ENCODE assay signal across 8 cellular contexts in the genomic region with DNA sequence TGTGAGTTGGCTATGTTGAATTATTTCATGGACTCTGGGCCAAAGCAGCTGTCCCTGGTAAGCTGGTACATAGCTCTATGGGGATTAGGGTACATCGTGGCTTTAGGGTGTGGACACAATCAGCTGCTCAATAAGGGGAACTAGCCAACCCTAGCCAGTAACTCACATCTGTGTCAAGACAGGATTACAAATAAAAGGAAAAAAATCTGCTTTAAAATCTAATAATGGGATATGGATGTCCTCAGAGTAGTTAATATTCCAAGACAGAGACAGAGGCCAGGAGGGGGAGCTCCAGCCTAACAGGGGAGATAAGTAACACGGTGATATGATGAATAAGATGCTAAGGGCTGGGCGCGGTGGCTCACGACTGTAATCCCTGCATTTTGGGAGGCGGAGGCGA. TPM values are rescaled to one million over a fixed set of nuclear protein-coding genes. Genes with fewer than 3 reads are reported as not detected.
A peak's percentile ranks its signal among the peaks of the same experiment; 100 is the strongest.
DNase-seq lines count a peak whose midpoint lies in the region; ATAC-seq, FAIRE-seq and TF ChIP-seq lines count a peak whose summit lies in the region.

No MANE protein-coding gene starts in this region.

- no peak overlapping the region for H3K18ac ChIP-seq in H1 (ENCODE audit: extremely low read depth, low read length)

- peak; percentile 56 for TF ChIP-seq CTCF in DOHH2 (IDR thresholded peaks at IDR 0.05; ENCODE audit: low read depth, low read length, poor library complexity, severe bottlenecking)
- peak; percentile 7 to 63 (median 59) for TF ChIP-seq CTCF in H1 (IDR thresholded peaks at IDR 0.05; ENCODE audit: control extremely low read depth in 1 of 3, insufficient read depth in 1 of 3, low read depth in 1 of 3, low read length in 3 of 3)
- peak; percentile 34 to 54 for TF ChIP-seq CTCF in tibial artery (IDR thresholded peaks at IDR 0.05)

- no peak overlapping the region for H2BK20ac ChIP-seq in H1 (ENCODE audit: low read length)

- no peaks in the 10 kb centered on the region for H3K79me2 ChIP-seq in DOHH2 (ENCODE audit: control insufficient read depth, low read length)
- no peaks in the 10 kb centered on the region for H3K79me2 ChIP-seq in H1 (ENCODE audit: control insufficient read depth in 1 of 2, insufficient read depth in 2 of 2, low read length in 2 of 2)

- H3K4me3 Mint-ChIP-seq in natural killer cell treated with Interleukin-12 subunit alpha and Interleukin-12 subunit beta and Interleukin-15 and Interleukin-18, amount 100 ng/mL, for 72 hours, result no peak overlapping the region

- no peak overlapping the region for H2BK120ac ChIP-seq in H1 (replicated peaks; ENCODE audit: low read depth, low read length)

- H2AK5ac ChIP-seq in H1 (ENCODE audit: low read depth, low read length), result no peak overlapping the region

- peak; percentile 53 to 70 for ATAC-seq in natural killer cell treated with Interleukin-12 subunit alpha and Interleukin-12 subunit beta and Interleukin-15 and Interleukin-18, amount 100 ng/mL, for 72 hours
- ATAC-seq in GM21528 (IDR thresholded peaks at IDR 0.05; ENCODE audit: low FRiP score, unreplicated experiment) (no peak), GM21717 (IDR thresholded peaks at IDR 0.05; ENCODE audit: unreplicated experiment) (no peak)

- H3K9me3 Mint-ChIP-seq in natural killer cell treated with Interleukin-12 subunit alpha and Interleukin-12 subunit beta and Interleukin-15 and Interleukin-18, amount 100 ng/mL, for 72 hours, result peaks cover 4% of the 10 kb centered on the region

- H3K23me2 ChIP-seq in H1 (ENCODE audit: low read depth, low read length), result no peaks in the 10 kb centered on the region

- H3K4me2 ChIP-seq in DOHH2 (ENCODE audit: low read length), result no peak overlapping the region
- no peak overlapping the region for H3K4me2 ChIP-seq in H1 (ENCODE audit: insufficient read depth in 1 of 2, low read depth in 2 of 2, low read length in 2 of 2)

- H3K36me3 ChIP-seq in DOHH2 (ENCODE audit: control insufficient read depth, low read length) (no peaks in the 10 kb centered on the region), H1 (ENCODE audit: control insufficient read depth in 2 of 4, insufficient read depth in 4 of 4, low read length in 3 of 4) (no peaks in the 10 kb centered on the region), tibial artery (no peaks in the 10 kb centered on the region)

- H3K27me3 ChIP-seq in DOHH2 (ENCODE audit: control insufficient read depth, low read length) (no peaks in the 10 kb centered on the region), H1 (replicated peaks in 1 of 4; ENCODE audit: control insufficient read depth in 3 of 4, extremely low read depth in 1 of 4, insufficient read depth in 3 of 4, low read length in 3 of 4) (no peaks in the 10 kb centered on the region), tibial artery (no peaks in the 10 kb centered on the region)

- no peak overlapping the region for H2BK15ac ChIP-seq in H1 (ENCODE audit: low read length)

- no peak overlapping the region for H3K27ac Mint-ChIP-seq in natural killer cell treated with Interleukin-12 subunit alpha and Interleukin-12 subunit beta and Interleukin-15 and Interleukin-18, amount 100 ng/mL, for 72 hours

- H4K8ac ChIP-seq in H1 (ENCODE audit: extremely low read depth, insufficient read depth, low read length), result no peak overlapping the region; the same call in 1 of the 2 replicates

- H4K5ac ChIP-seq in H1 (ENCODE audit: insufficient read length, low read depth, low read length), result no peak overlapping the region

- H3K4me3 ChIP-seq in DOHH2 (ENCODE audit: low read length) (no peak overlapping the region), H1 (ENCODE audit: extremely low read depth in 1 of 4, insufficient read depth in 2 of 4, low read depth in 3 of 4, low read length in 4 of 4) (no peak overlapping the region), tibial artery (no peak overlapping the region)

- no peaks in the 10 kb centered on the region for H3K9me2 ChIP-seq in DOHH2 (replicated peaks; ENCODE audit: control insufficient read depth, low read length)

- H4K20me1 ChIP-seq in DOHH2 (ENCODE audit: control insufficient read depth, insufficient read depth, low read depth, low read length) (no peaks in the 10 kb centered on the region), H1 (replicated peaks in 1 of 2; ENCODE audit: control insufficient read depth in 1 of 2, insufficient read depth in 2 of 2, low read length in 2 of 2) (no peaks in the 10 kb centered on the region)

- H3K27me3 Mint-ChIP-seq in natural killer cell treated with Interleukin-12 subunit alpha and Interleukin-12 subunit beta and Interleukin-15 and Interleukin-18, amount 100 ng/mL, for 72 hours, result peaks cover 0 to 4% of the 10 kb centered on the region in 2 donors

- H3F3A ChIP-seq in DOHH2 (ENCODE audit: control insufficient read depth, insufficient read depth), result no peaks in the 10 kb centered on the region

- TF ChIP-seq POLR2A in H1 (IDR thresholded peaks at IDR 0.05; ENCODE audit: control extremely low read depth in 1 of 2, low read depth in 2 of 2, low read length in 2 of 2), result no peak

- H3K4ac ChIP-seq in H1 (replicated peaks; ENCODE audit: insufficient read length, low read depth, low read length), result no peak overlapping the region

- H3K79me1 ChIP-seq in H1 (ENCODE audit: low read depth, low read length), result no peaks in the 10 kb centered on the region

- no peak for TF ChIP-seq EP300 in H1 (IDR thresholded peaks at IDR 0.05; ENCODE audit: borderline replicate concordance in 1 of 2, low read depth in 2 of 2, low read length in 2 of 2)

- H3K4me1 Mint-ChIP-seq in natural killer cell treated with Interleukin-12 subunit alpha and Interleukin-12 subunit beta and Interleukin-15 and Interleukin-18, amount 100 ng/mL, for 72 hours (ENCODE audit: low read depth in 2 of 2), result no peaks in the 10 kb centered on the region

- CTCF ChIA-PET in H1 (lab: Charles Lee; ENCODE audit: partially characterized antibody), result interaction anchor here (0.6 to 1.9 kb wide), 17 partner anchors 8 to 495 kb away, joined by 3 to 10 read pairs (median 3); no protein-coding TSS in a partner anchor

- H3K4me1 ChIP-seq in DOHH2 (ENCODE audit: control insufficient read depth, low read length), result no peaks in the 10 kb centered on the region
- no peaks in the 10 kb centered on the region for H3K4me1 ChIP-seq in H1 (replicated peaks in 1 of 4; ENCODE audit: control insufficient read depth in 3 of 4, insufficient read depth in 4 of 4, low read length in 3 of 4)
- no peaks in the 10 kb centered on the region for H3K4me1 ChIP-seq in tibial artery

- FAIRE-seq in H1 (lab: Jason Lieb, UNC), result no peak

- no peak overlapping the region for H4K91ac ChIP-seq in H1 (replicated peaks; ENCODE audit: insufficient read length, low read length)

- 47% methylated on average over 7 of the region's 7 CpGs; no CpG with 5 or more reads in 1 of the 2 experiments for WGBS in H1 (ENCODE audit: extremely low coverage in 1 of 2, insufficient coverage in 1 of 2, insufficient read length in 1 of 2, insufficient replicate concordance in 2 of 2, low coverage in 1 of 2, low lambda C conversion rate in 2 of 2, missing lambda C conversion rate in 1 of 2), 2 experiments

- no peak overlapping the region for H2BK12ac ChIP-seq in H1 (ENCODE audit: low read depth, low read length)

- intact Hi-C loops in tibial artery (cut with DNase I; ENCODE audit: low total_unique reads), result no loop called here

- no peak overlapping the region; a peak in 1 of 7 replicates for H3K9ac ChIP-seq in H1 (replicated peaks in 1 of 4; ENCODE audit: extremely low read depth in 1 of 4, low read depth in 3 of 4, low read length in 3 of 4)

- no peaks in the 10 kb centered on the region for H3K9me3 ChIP-seq in DOHH2 (ENCODE audit: control insufficient read depth, insufficient read depth, low read length)
- no peaks in the 10 kb centered on the region for H3K9me3 ChIP-seq in H1 (ENCODE audit: insufficient read depth in 2 of 2, low read depth in 1 of 2, low read length in 1 of 2)
- H3K9me3 ChIP-seq in tibial artery, result no peaks in the 10 kb centered on the region

- no peaks in the 10 kb centered on the region for H3K36me3 Mint-ChIP-seq in natural killer cell treated with Interleukin-12 subunit alpha and Interleukin-12 subunit beta and Interleukin-15 and Interleukin-18, amount 100 ng/mL, for 72 hours

- no peak overlapping the region for H2BK5ac ChIP-seq in H1 (ENCODE audit: low read depth, low read length)

- H2AFZ ChIP-seq in H1 (ENCODE audit: low read length), result no peak overlapping the region

- no peak overlapping the region for H3K56ac ChIP-seq in H1 (replicated peaks; ENCODE audit: insufficient read length, low read depth, low read length)

- no peak overlapping the region for H3K23ac ChIP-seq in H1 (ENCODE audit: insufficient read length)

- TF ChIP-seq RAD21 in H1 (IDR thresholded peaks at IDR 0.05 in 1 of 2, conservative IDR thresholded peaks at IDR 0.05 in 1 of 2; ENCODE audit: low read depth in 2 of 2, low read length in 2 of 2), result peak; percentile 77 to 84

- H3K27ac ChIP-seq in DOHH2 (ENCODE audit: low read depth, low read length), result no peak overlapping the region
- no peak overlapping the region for H3K27ac ChIP-seq in H1 (ENCODE audit: low read depth, low read length)
- H3K27ac ChIP-seq in tibial artery, result no peak overlapping the region

- no peak overlapping the region for H3K14ac ChIP-seq in H1 (ENCODE audit: insufficient read length)

- POLR2A ChIA-PET in H1 (lab: Charles Lee; ENCODE audit: partially characterized antibody), result interaction anchor here (0.7 kb wide), 1 partner anchor 24 kb away, joined by 3 read pairs; no protein-coding TSS in a partner anchor

- DNase-seq in NCI-H1417 treated with DMSO at 0.1 percent for 48 hours (lab: John Stamatoyannopoulos, UW) (peak; percentile 7), H1 (ENCODE audit: low read depth in 1 of 2, low spot score in 2 of 2) (peak in 1 of 2 experiments; percentile 56), tibial artery (peak in 1 of 2 donors; percentile 56)
- DNase-seq in activated CD4-positive, alpha-beta T cell treated with anti-CD3 and anti-CD28 coated beads for 48 hours, result peak; percentile 73
- DNase-seq in natural killer cell treated with Interleukin-12 subunit alpha and Interleukin-12 subunit beta and Interleukin-15 and Interleukin-18, amount 100 ng/mL, for 72 hours (ENCODE audit: low spot score), result peak; percentile 69

RNA-seq across cellular contexts. Expression of a gene that starts 21.1 kb away (rescaled TPM):
- total RNA-seq in H1 (2021; fragmentation: NEBNext Ultra II Directional; extraction: Animal tissue kit (Norgen Biotek cat#: 25700)), result 31.9 and 34.6 TPM in 2 replicates
- 4.5 and 8.3 TPM in 2 replicates for polyA plus RNA-seq in H1 (2011; rRNA removed)
- 12.2 TPM for polyA plus RNA-seq in H1 (2011; cell fraction: cytosol; rRNA removed)
- 5.2 TPM for polyA plus RNA-seq in H1 (2011; cell fraction: nucleus; rRNA removed)
- polyA plus RNA-seq in H1 (2012, experiment 1 of 2), result 20.2 to 45.4 TPM (median 22.6 TPM) in 4 replicates
- polyA plus RNA-seq in H1 (2012, experiment 2 of 2), result 1.3 TPM
- polyA plus RNA-seq in H1 (2013, experiment 1 of 2), result 22.4 TPM
- 22.3 TPM for polyA plus RNA-seq in H1 (2013, experiment 2 of 2)
- 21.4 and 33.2 TPM in 2 replicates for polyA minus RNA-seq in H1 (2011; rRNA and poly(A)+ RNA removed)
- polyA minus RNA-seq in H1 (2011; cell fraction: cytosol; rRNA and poly(A)+ RNA removed), result 21.5 TPM
- polyA minus RNA-seq in H1 (2011; cell fraction: nucleus; rRNA and poly(A)+ RNA removed), result 35.4 TPM
- total RNA-seq in natural killer cell treated with Interleukin-12 subunit alpha and Interleukin-12 subunit beta and Interleukin-15 and Interleukin-18, amount 100 ng/mL, for 72 hours, result 10 to 100 TPM; 13.3 to 18.1 TPM

RNA-seq across cellular contexts. Expression of a gene that starts 48.7 kb away (rescaled TPM):
- 27.5 and 32.9 TPM in 2 replicates for total RNA-seq in H1 (2021; fragmentation: NEBNext Ultra II Directional; extraction: Animal tissue kit (Norgen Biotek cat#: 25700))
- polyA plus RNA-seq in H1 (2011; rRNA removed), result 1.2 and 3.4 TPM in 2 replicates
- polyA plus RNA-seq in H1 (2011; cell fraction: cytosol; rRNA removed), result 9.1 TPM
- 4.2 TPM for polyA plus RNA-seq in H1 (2011; cell fraction: nucleus; rRNA removed)
- 14.1 to 20.5 TPM (median 15.6 TPM) in 4 replicates for polyA plus RNA-seq in H1 (2012, experiment 1 of 2)
- polyA plus RNA-seq in H1 (2012, experiment 2 of 2), result 0.46 TPM
- 22.4 TPM for polyA plus RNA-seq in H1 (2013, experiment 1 of 2)
- polyA plus RNA-seq in H1 (2013, experiment 2 of 2), result 19.3 TPM
- 20.7 and 41.2 TPM in 2 replicates for polyA minus RNA-seq in H1 (2011; rRNA and poly(A)+ RNA removed)
- 10.9 TPM for polyA minus RNA-seq in H1 (2011; cell fraction: cytosol; rRNA and poly(A)+ RNA removed)
- 79.1 TPM for polyA minus RNA-seq in H1 (2011; cell fraction: nucleus; rRNA and poly(A)+ RNA removed)
- 10 to 100 TPM in 1 of 2 donors, 1 to 10 TPM in 1; 7.0 to 11.2 TPM for total RNA-seq in natural killer cell treated with Interleukin-12 subunit alpha and Interleukin-12 subunit beta and Interleukin-15 and Interleukin-18, amount 100 ng/mL, for 72 hours

RNA-seq across cellular contexts. Expression of a gene that starts 58.4 kb away (rescaled TPM):
- total RNA-seq in H1 (2021; fragmentation: NEBNext Ultra II Directional; extraction: Animal tissue kit (Norgen Biotek cat#: 25700)), result 378 and 382 TPM in 2 replicates
- 380 and 428 TPM in 2 replicates for polyA plus RNA-seq in H1 (2011; rRNA removed)
- polyA plus RNA-seq in H1 (2011; cell fraction: cytosol; rRNA removed), result 289 TPM
- polyA plus RNA-seq in H1 (2011; cell fraction: nucleus; rRNA removed), result 373 TPM
- polyA plus RNA-seq in H1 (2012, experiment 1 of 2), result 423 to 640 TPM (median 550 TPM) in 4 replicates
- 425 TPM for polyA plus RNA-seq in H1 (2012, experiment 2 of 2)
- 133 TPM for polyA plus RNA-seq in H1 (2013, experiment 1 of 2)
- polyA plus RNA-seq in H1 (2013, experiment 2 of 2), result 118 TPM
- 389 and 467 TPM in 2 replicates for polyA minus RNA-seq in H1 (2011; rRNA and poly(A)+ RNA removed)
- 311 TPM for polyA minus RNA-seq in H1 (2011; cell fraction: cytosol; rRNA and poly(A)+ RNA removed)
- 219 TPM for polyA minus RNA-seq in H1 (2011; cell fraction: nucleus; rRNA and poly(A)+ RNA removed)
- total RNA-seq in natural killer cell treated with Interleukin-12 subunit alpha and Interleukin-12 subunit beta and Interleukin-15 and Interleukin-18, amount 100 ng/mL, for 72 hours, result 100 to 1,000 TPM; 241 to 252 TPM

Comparison
In these comparisons a context has a peak if more than half of its experiments do, and no peak if none do; other contexts are left out.
1. ATAC-seq: peak in natural killer cell treated with Interleukin-12 subunit alpha and Interleukin-12 subunit beta and Interleukin-15 and Interleukin-18, amount 100 ng/mL, for 72 hours (2 of 2); none in GM21528 (single experiment) and GM21717 (single experiment).
2. Peak in every context shown above with its lines, with median percentiles within 50 percentile points of each other: CTCF ChIP-seq.